ENCODE assay signal across 17 cellular contexts in genomic region chr6:45880139-45880538, GRCh38.
DNase-seq lines count a peak whose midpoint lies in the region; ATAC-seq and TF ChIP-seq lines count a peak whose summit lies in the region.
"Had no signal": no experiment of that assay in that cellular context is flagged by ENCODE, and none has a peak within 500 bp of the region (broad histone marks: within the 10 kb centered on the region; RNA-seq: fewer than 3 reads in every experiment).

No MANE protein-coding gene starts in this region.

- peaks cover 21% of the 10 kb centered on the region for H3K4me1 ChIP-seq in left ventricle myocardium inferior
- H3K4me1 ChIP-seq: adrenal gland had no signal

- POLR2A ChIA-PET in GM10248 (lab: Yijun Ruan, JAX) = no interaction called here

- DNase-seq in GM03348 (ENCODE audit: low spot score) (peak; percentile 26), left ventricle myocardium inferior (peak; percentile 20), renal cortical epithelial cell (ENCODE audit: low read depth) (peak; percentile 2), D341Med (ENCODE audit: low spot score) (no peak), SHP77 treated with DMSO at 0.1 percent for 48 hours (lab: John Stamatoyannopoulos, UW) (no peak), GM10248 (ENCODE audit: extremely low spot score) (no peak), OCI-M2 (lab: John Stamatoyannopoulos, UW; ENCODE audit: unreplicated experiment) (no peak)
- DNase-seq: adrenal gland, DMS 273 treated with DMSO at 0.1 percent for 48 hours, kidney glomerular epithelial cell, NCI-H1694, NCI-H510A, SW 1271 had no signal

- intact Hi-C loops in left ventricle myocardium inferior (cut with micrococcal nuclease) = no loop called here

- CTCF ChIA-PET in GM10248 (lab: Yijun Ruan, JAX) = interaction anchor here (0.8 to 1.4 kb wide), 5 partner anchors 12 to 51 kb away, joined by 3 to 4 read pairs (median 3); no protein-coding TSS in a partner anchor

- peak overlapping the region; percentile 53 for H3K27ac ChIP-seq in left ventricle myocardium inferior (replicated peaks)
- H3K27ac ChIP-seq: adrenal gland, epithelial cell of prostate, VCaP had no signal

- no peaks in the 10 kb centered on the region for H3K9me3 ChIP-seq in left ventricle myocardium inferior (replicated peaks)
- H3K9me3 ChIP-seq: adrenal gland had no signal

- H3K27me3 ChIP-seq in left ventricle myocardium inferior (ENCODE audit: low read depth) = no peaks in the 10 kb centered on the region
- H3K27me3 ChIP-seq: adrenal gland had no signal

- H3K36me3 ChIP-seq in left ventricle myocardium inferior = no peaks in the 10 kb centered on the region
- H3K36me3 ChIP-seq: adrenal gland had no signal

- TF ChIP-seq CTCF in left ventricle myocardium inferior (IDR thresholded peaks at IDR 0.05; ENCODE audit: borderline replicate concordance) (no peak), GM10248 (IDR thresholded peaks at IDR 0.05; ENCODE audit: control extremely low read depth, extremely low read depth, low read depth, missing control alignments) (no peak)

- peak; percentile 58 for ATAC-seq in SK-N-SH treated with all-trans-retinoic acid at 6 μM for 48 hours
- ATAC-seq: activated T-helper 17 cell treated with anti-CD3 and anti-CD28 coated beads, Interleukin-2, amount 50 U/mL, for 72 hours had no signal

- H3K4me3 ChIP-seq in left ventricle myocardium inferior = no peak overlapping the region
- H3K4me3 ChIP-seq: adrenal gland had no signal

TF ChIP-seq in SK-N-SH treated with all-trans-retinoic acid at 6 μM for 48 hours, 23 proteins besides CTCF, POLR2A, EP300 and RAD21:
- no peak for TF ChIP-seq PPARA (CRISPR knock-in tag; IDR thresholded peaks at IDR 0.05; ENCODE audit: borderline replicate concordance)
- TF ChIP-seq TOX (CRISPR knock-in tag; IDR thresholded peaks at IDR 0.05; ENCODE audit: borderline replicate concordance) = no peak
- no peak for TF ChIP-seq SNAI2 (CRISPR knock-in tag; IDR thresholded peaks at IDR 0.05)
- no peak for TF ChIP-seq ZFP30 (CRISPR knock-in tag; IDR thresholded peaks at IDR 0.05)
- no peak for TF ChIP-seq OSR1 (CRISPR knock-in tag; IDR thresholded peaks at IDR 0.05)
- no peak for TF ChIP-seq TCF4 (CRISPR knock-in tag; IDR thresholded peaks at IDR 0.05; ENCODE audit: borderline replicate concordance)
- TF ChIP-seq ARNTL (CRISPR knock-in tag; IDR thresholded peaks at IDR 0.05; ENCODE audit: borderline replicate concordance, low read depth) = no peak
- TF ChIP-seq PATZ1 (CRISPR knock-in tag; IDR thresholded peaks at IDR 0.05; ENCODE audit: borderline replicate concordance) = no peak
- TF ChIP-seq POU6F1 (CRISPR knock-in tag; IDR thresholded peaks at IDR 0.05; ENCODE audit: borderline replicate concordance, low read depth) = no peak
- no peak for TF ChIP-seq ZNF565 (CRISPR knock-in tag; conservative IDR thresholded peaks at IDR 0.05; ENCODE audit: low read depth)
- TF ChIP-seq ZFP3 (CRISPR knock-in tag; IDR thresholded peaks at IDR 0.05) = no peak
- TF ChIP-seq TSHZ2 (CRISPR knock-in tag; IDR thresholded peaks at IDR 0.05) = no peak
- no peak for TF ChIP-seq CSRNP3 (CRISPR knock-in tag; IDR thresholded peaks at IDR 0.05)
- TF ChIP-seq ESRRG (CRISPR knock-in tag; IDR thresholded peaks at IDR 0.05) = no peak
- no peak for TF ChIP-seq CREB5 (CRISPR knock-in tag; IDR thresholded peaks at IDR 0.05; ENCODE audit: low read depth)
- no peak for TF ChIP-seq GLIS3 (CRISPR knock-in tag; IDR thresholded peaks at IDR 0.05)
- TF ChIP-seq CSDC2 (CRISPR knock-in tag; IDR thresholded peaks at IDR 0.05) = no peak
- no peak for TF ChIP-seq ZC3H10 (CRISPR knock-in tag; IDR thresholded peaks at IDR 0.05)
- TF ChIP-seq ZNF70 (CRISPR knock-in tag; IDR thresholded peaks at IDR 0.05) = no peak

Comparison
In these comparisons a context has a peak if more than half of its experiments do, and no peak if none do; other contexts are left out.
1. DNase-seq: peak in GM03348 (single experiment), left ventricle myocardium inferior (single experiment) and renal cortical epithelial cell (single experiment); none in D341Med (single experiment), SHP77 treated with DMSO at 0.1 percent for 48 hours (single experiment), GM10248 (single experiment) and OCI-M2 (single experiment).